In the genomic region with DNA sequence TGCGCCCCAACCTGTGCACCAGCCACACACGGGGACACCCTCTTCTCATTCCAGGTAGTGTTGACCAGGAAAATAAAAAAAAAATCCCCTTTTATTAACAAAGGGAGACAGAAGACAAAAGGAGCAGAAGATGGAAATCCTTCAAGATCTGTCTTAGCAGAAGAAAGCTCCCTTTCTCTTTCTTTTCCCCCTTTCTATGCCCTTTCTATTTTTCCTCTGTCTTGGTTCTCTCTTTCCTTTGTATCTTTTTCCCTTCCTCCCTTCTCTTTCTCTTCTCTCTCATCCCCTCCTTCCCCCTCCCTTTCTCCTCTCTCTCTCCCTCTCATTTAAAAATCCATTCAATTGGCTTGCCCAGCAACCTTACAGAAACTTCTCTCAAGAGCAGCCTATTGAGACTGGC, we compare ENCODE assay signal across 1 cellular context.
TF ChIP-seq lines count a peak whose summit lies in the region.

No MANE protein-coding gene starts in this region.

TF ChIP-seq in HEK293, 187 proteins besides CTCF, POLR2A, EP300 and RAD21:
- TF ChIP-seq, protein P1, sequence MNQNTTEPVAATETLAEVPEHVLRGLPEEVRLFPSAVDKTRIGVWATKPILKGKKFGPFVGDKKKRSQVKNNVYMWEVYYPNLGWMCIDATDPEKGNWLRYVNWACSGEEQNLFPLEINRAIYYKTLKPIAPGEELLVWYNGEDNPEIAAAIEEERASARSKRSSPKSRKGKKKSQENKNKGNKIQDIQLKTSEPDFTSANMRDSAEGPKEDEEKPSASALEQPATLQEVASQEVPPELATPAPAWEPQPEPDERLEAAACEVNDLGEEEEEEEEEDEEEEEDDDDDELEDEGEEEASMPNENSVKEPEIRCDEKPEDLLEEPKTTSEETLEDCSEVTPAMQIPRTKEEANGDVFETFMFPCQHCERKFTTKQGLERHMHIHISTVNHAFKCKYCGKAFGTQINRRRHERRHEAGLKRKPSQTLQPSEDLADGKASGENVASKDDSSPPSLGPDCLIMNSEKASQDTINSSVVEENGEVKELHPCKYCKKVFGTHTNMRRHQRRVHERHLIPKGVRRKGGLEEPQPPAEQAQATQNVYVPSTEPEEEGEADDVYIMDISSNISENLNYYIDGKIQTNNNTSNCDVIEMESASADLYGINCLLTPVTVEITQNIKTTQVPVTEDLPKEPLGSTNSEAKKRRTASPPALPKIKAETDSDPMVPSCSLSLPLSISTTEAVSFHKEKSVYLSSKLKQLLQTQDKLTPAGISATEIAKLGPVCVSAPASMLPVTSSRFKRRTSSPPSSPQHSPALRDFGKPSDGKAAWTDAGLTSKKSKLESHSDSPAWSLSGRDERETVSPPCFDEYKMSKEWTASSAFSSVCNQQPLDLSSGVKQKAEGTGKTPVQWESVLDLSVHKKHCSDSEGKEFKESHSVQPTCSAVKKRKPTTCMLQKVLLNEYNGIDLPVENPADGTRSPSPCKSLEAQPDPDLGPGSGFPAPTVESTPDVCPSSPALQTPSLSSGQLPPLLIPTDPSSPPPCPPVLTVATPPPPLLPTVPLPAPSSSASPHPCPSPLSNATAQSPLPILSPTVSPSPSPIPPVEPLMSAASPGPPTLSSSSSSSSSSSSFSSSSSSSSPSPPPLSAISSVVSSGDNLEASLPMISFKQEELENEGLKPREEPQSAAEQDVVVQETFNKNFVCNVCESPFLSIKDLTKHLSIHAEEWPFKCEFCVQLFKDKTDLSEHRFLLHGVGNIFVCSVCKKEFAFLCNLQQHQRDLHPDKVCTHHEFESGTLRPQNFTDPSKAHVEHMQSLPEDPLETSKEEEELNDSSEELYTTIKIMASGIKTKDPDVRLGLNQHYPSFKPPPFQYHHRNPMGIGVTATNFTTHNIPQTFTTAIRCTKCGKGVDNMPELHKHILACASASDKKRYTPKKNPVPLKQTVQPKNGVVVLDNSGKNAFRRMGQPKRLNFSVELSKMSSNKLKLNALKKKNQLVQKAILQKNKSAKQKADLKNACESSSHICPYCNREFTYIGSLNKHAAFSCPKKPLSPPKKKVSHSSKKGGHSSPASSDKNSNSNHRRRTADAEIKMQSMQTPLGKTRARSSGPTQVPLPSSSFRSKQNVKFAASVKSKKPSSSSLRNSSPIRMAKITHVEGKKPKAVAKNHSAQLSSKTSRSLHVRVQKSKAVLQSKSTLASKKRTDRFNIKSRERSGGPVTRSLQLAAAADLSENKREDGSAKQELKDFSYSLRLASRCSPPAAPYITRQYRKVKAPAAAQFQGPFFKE (tag by site-specific recombination; IDR thresholded peaks at IDR 0.05; ENCODE audit: borderline replicate concordance) = no peak
- peak; percentile 91 for TF ChIP-seq PRDM1 (tag by site-specific recombination; IDR thresholded peaks at IDR 0.05)
- no peak for TF ChIP-seq SP2 (tag by site-specific recombination; IDR thresholded peaks at IDR 0.05)
- no peak for TF ChIP-seq ZSCAN23 (tag by site-specific recombination; IDR thresholded peaks at IDR 0.05)
- no peak for TF ChIP-seq ZNF184 (tag by site-specific recombination; IDR thresholded peaks at IDR 0.05)
- TF ChIP-seq ZBTB7A (tag by site-specific recombination; IDR thresholded peaks at IDR 0.05; ENCODE audit: low read depth) = no peak
